In genomic region chr13:110648155-110648819, GRCh38 we compare ENCODE assay signal across 26 cellular contexts. TPM values are rescaled to one million over a fixed set of nuclear protein-coding genes. Genes with fewer than 3 reads are reported as not detected.
A peak's percentile ranks its signal among the peaks of the same experiment; 100 is the strongest.
DNase-seq lines count a peak whose midpoint lies in the region; ATAC-seq, FAIRE-seq and TF ChIP-seq lines count a peak whose summit lies in the region.
"Had no signal": no experiment of that assay in that cellular context is flagged by ENCODE, and none has a peak within 500 bp of the region (broad histone marks: within the 10 kb centered on the region; RNA-seq: fewer than 3 reads in every experiment).

No MANE protein-coding gene starts in this region.

- no peak for TF ChIP-seq RAD21 in GM12878 (IDR thresholded peaks at IDR 0.05; ENCODE audit: insufficient read depth, low read depth, low read length)

- ATAC-seq in GM12878 (no peak), heart right ventricle (no peak), HG03139 (IDR thresholded peaks at IDR 0.05; ENCODE audit: unreplicated experiment) (no peak)
- ATAC-seq: gastrocnemius medialis; stimulated activated naive CD8-positive, alpha-beta T cell treated with anti-CD3 and anti-CD28 coated beads, Interleukin-15, amount 100 ng/mL, for 72 hours had no signal

- no peaks in the 10 kb centered on the region for H4K20me1 ChIP-seq in GM12878 (ENCODE audit: control insufficient read depth, insufficient read depth)

- H3K4me3 ChIP-seq in GM12878 (no peak overlapping the region), neutrophil (ENCODE audit: low read depth in 1 of 2, low read length in 1 of 2) (no peak overlapping the region), heart right ventricle (no peak overlapping the region)
- H3K4me3 ChIP-seq: esophagus muscularis mucosa, gastrocnemius medialis, tibial nerve had no signal

- FAIRE-seq in GM12878 (lab: Jason Lieb, UNC), result no peak
- FAIRE-seq: astrocyte, H1, keratinocyte had no signal

- H2AFZ ChIP-seq in GM12878 (ENCODE audit: control insufficient read depth, low read depth, low read length), result no peak overlapping the region

- TF ChIP-seq EP300 in GM12878 (IDR thresholded peaks at IDR 0.05; ENCODE audit: borderline replicate concordance in 1 of 2, control insufficient read depth in 1 of 2, low read depth in 2 of 2, low read length in 2 of 2), result no peak

- WGBS in GM12878 (ENCODE audit: insufficient coverage, insufficient replicate concordance, low lambda C conversion rate, missing lambda C conversion rate), result 95% methylated on average over 16 of the region's 16 CpGs
- WGBS in heart right ventricle, 2 donors, result 82 to 86% methylated on average over 16 of the region's 16 CpGs

- no peaks in the 10 kb centered on the region for H3K27me3 ChIP-seq in GM12878 (replicated peaks in 1 of 2; ENCODE audit: control insufficient read depth in 2 of 2, insufficient read depth in 2 of 2, low read length in 1 of 2)
- H3K27me3 ChIP-seq in neutrophil, result no peaks in the 10 kb centered on the region
- no peaks in the 10 kb centered on the region for H3K27me3 ChIP-seq in heart right ventricle
- H3K27me3 ChIP-seq: esophagus muscularis mucosa, gastrocnemius medialis, tibial nerve had no signal

- SMC1A ChIA-PET in GM12878 (lab: Charles Lee; ENCODE audit: uncharacterized antibody, unreplicated experiment), result interaction anchor here (0.8 kb wide), 1 partner anchor 171 kb away, joined by 3 read pairs; no protein-coding TSS in a partner anchor

- no peak overlapping the region for H3K9ac ChIP-seq in GM12878 (ENCODE audit: control insufficient read depth, insufficient read depth, low read length)

- RAD21 ChIA-PET in GM12878 (lab: Charles Lee; ENCODE audit: unreplicated experiment), result no interaction called here

- POLR2A ChIA-PET in GM12878 (lab: Charles Lee), result interaction anchor here (1.0 kb wide), 1 partner anchor 8 kb away, joined by 3 read pairs; no protein-coding TSS in a partner anchor

- DNase-seq in DMS 273 (lab: John Stamatoyannopoulos, UW; ENCODE audit: unreplicated experiment) (peak; percentile 48), DMS 273 treated with DMSO at 0.1 percent for 48 hours (lab: John Stamatoyannopoulos, UW) (no peak), LHCN-M2 (ENCODE audit: low read depth) (peak; percentile 23), GM12878 (ENCODE audit: low read depth, low spot score) (no peak), GM19240 (ENCODE audit: insufficient read length, low spot score) (no peak), heart right ventricle (no peak)
- DNase-seq: activated CD4-positive, CD25-positive, alpha-beta regulatory T cell treated with anti-CD3 and anti-CD28 coated beads, Interleukin-2, amount 50 U/mL, for 72 hours; activated naive CD4-positive, alpha-beta T cell treated with anti-CD3 and anti-CD28 coated beads, Interleukin-2, amount 10 ng/mL, durations not matched to agents 7 days and 5 days; activated T-cell treated with anti-CD3 and anti-CD28 coated beads, Interleukin-2, amount 50 U/mL, for 48 hours; AML-193; Calu3; cerebellar nuclear complex; EL; gastrocnemius medialis; NCI-H1417; NCI-H510A; RPMI8226; stimulated activated naive CD8-positive, alpha-beta T cell treated with anti-CD3 and anti-CD28 coated beads, Interleukin-15, amount 100 ng/mL, for 72 hours had no signal

- no TSS peak for BruUV-seq in GM12878 (replicated peaks; lab: Mats Ljungman, UMichigan)

- no peak overlapping the region for H3K4me2 ChIP-seq in GM12878 (ENCODE audit: control insufficient read depth, insufficient read depth)

- intact Hi-C loops in GM12878 (cut with micrococcal nuclease; ENCODE audit: unreplicated experiment), result no loop called here
- intact Hi-C loops in heart right ventricle (cut with DNase I), result no loop called here

- no peak for TF ChIP-seq POLR2A in GM12878 (IDR thresholded peaks at IDR 0.05; ENCODE audit: low read depth, low read length)

- CTCF ChIA-PET in GM12878 (lab: Yijun Ruan, JAX), result interaction anchor here (1.1 to 1.4 kb wide), 2 partner anchors 8 to 55 kb away, joined by 3 read pairs; no protein-coding TSS in a partner anchor

- H3K27ac ChIP-seq in GM12878 (ENCODE audit: control insufficient read depth, insufficient read depth) (no peak overlapping the region), neutrophil (peak overlapping the region; percentile 23), heart right ventricle (no peak overlapping the region)
- H3K27ac ChIP-seq: 22Rv1, esophagus muscularis mucosa, gastrocnemius medialis, tibial nerve had no signal

- in situ Hi-C loops in GM12878 (cut with MboI), result no loop called here

- H3K36me3 ChIP-seq in GM12878 (ENCODE audit: control insufficient read depth in 2 of 2, insufficient read depth in 2 of 2, low read length in 1 of 2) (peaks cover 26 to 30% of the 10 kb centered on the region in 2 experiments), neutrophil (peaks cover 98% of the 10 kb centered on the region), heart right ventricle (peaks cover 0 to 79% (median 7%) of the 10 kb centered on the region in 9 donors)

- H3K4me1 ChIP-seq in GM12878 (ENCODE audit: control insufficient read depth, insufficient read depth, low read length) (peaks cover 14% of the 10 kb centered on the region), neutrophil (ENCODE audit: control insufficient read depth in 1 of 2, insufficient read depth in 1 of 2, low read depth in 1 of 2, low read length in 1 of 2) (peaks cover 6 to 11% of the 10 kb centered on the region in 2 experiments), heart right ventricle (peaks cover 0 to 12% (median 4%) of the 10 kb centered on the region in 9 donors)
- H3K4me1 ChIP-seq: gastrocnemius medialis had no signal

- TF ChIP-seq CTCF in GM12878 (IDR thresholded peaks at IDR 0.05 in 2 of 3, conservative IDR thresholded peaks at IDR 0.05 in 1 of 3; ENCODE audit: control insufficient read depth in 2 of 3, extremely low read depth in 1 of 3, insufficient read depth in 1 of 3, low read depth in 3 of 3, low read length in 3 of 3), result no peak
- TF ChIP-seq CTCF in neutrophil (IDR thresholded peaks at IDR 0.05), result no peak
- no peak for TF ChIP-seq CTCF in heart right ventricle (IDR thresholded peaks at IDR 0.05)

- no peaks in the 10 kb centered on the region; the same call in 1 of the 2 replicates for H3K79me2 ChIP-seq in GM12878 (ENCODE audit: control insufficient read depth, insufficient read depth, low read length)

- H3K9me3 ChIP-seq in GM12878 (replicated peaks; ENCODE audit: control insufficient read depth, insufficient read depth, low read length), result no peaks in the 10 kb centered on the region
- H3K9me3 ChIP-seq in neutrophil, result no peaks in the 10 kb centered on the region
- no peaks in the 10 kb centered on the region for H3K9me3 ChIP-seq in heart right ventricle
- H3K9me3 ChIP-seq: esophagus muscularis mucosa, gastrocnemius medialis, tibial nerve had no signal

TF ChIP-seq in GM12878, 131 proteins besides CTCF, POLR2A, EP300 and RAD21:
- TF ChIP-seq ATF7 (IDR thresholded peaks at IDR 0.05; ENCODE audit: low read depth), result no peak
- peak; percentile 27; the same call in 1 of the 2 replicates for TF ChIP-seq IKZF1 (conservative IDR thresholded peaks at IDR 0.05)
- TF ChIP-seq RUNX3 (IDR thresholded peaks at IDR 0.05; ENCODE audit: low read length), result no peak

RNA-seq across cellular contexts. Expression of gene NAXD, which starts 32.9 kb away (rescaled TPM):
- total RNA-seq in LHCN-M2 (2014; rRNA removed), result 23.5 and 25.9 TPM in 2 replicates
- polyA plus RNA-seq in LHCN-M2 (2012), result 20.1 TPM
- total RNA-seq in GM12878 (2013; cell fraction: nucleolus; rRNA removed), result 25.4 and 28.9 TPM in 2 replicates
- total RNA-seq in GM12878 (2014; rRNA removed), result 16.9 and 18.2 TPM in 2 replicates
- 16.1 and 16.6 TPM in 2 replicates for total RNA-seq in GM12878 (2014; rRNA removed; fragmentation: Illumina TruSeq; extraction: Trizol)
- total RNA-seq in GM12878 (2021), result 30.0 and 30.2 TPM in 2 replicates
- 19.1 TPM for polyA plus RNA-seq in GM12878 (2011; ENCODE audit: low read depth)
- 29.3 and 36.2 TPM in 2 replicates for polyA plus RNA-seq in GM12878 (2011; rRNA removed)
- 45.5 and 48.5 TPM in 2 replicates for polyA plus RNA-seq in GM12878 (2011; cell fraction: cytosol; rRNA removed)
- 114 and 132 TPM in 2 replicates for polyA plus RNA-seq in GM12878 (2011; cell fraction: nucleus; rRNA removed)
- polyA plus RNA-seq in GM12878 (2012), result 28.7 and 29.0 TPM in 2 replicates
- polyA plus RNA-seq in GM12878 (2014; fragmentation: Illumina TruSeq; extraction: Trizol), result 12.8 and 18.2 TPM in 2 replicates
- 1 to 10 TPM; 1.5 to 5.0 TPM for polyA plus RNA-seq in GM12878 (2014; fragmentation: Nextera tagmentation; extraction: Ambion mirVana)
- 29.3 and 30.3 TPM in 2 replicates for polyA plus RNA-seq in GM12878 (2014; rRNA removed)
- polyA plus RNA-seq in GM12878 (2016; fragmentation: Nextera tagmentation; extraction: Ambion mirVana), result 10 to 100 TPM; 32.4 to 33.5 TPM
- polyA minus RNA-seq in GM12878 (2011; rRNA and poly(A)+ RNA removed), result 23.6 and 25.9 TPM in 2 replicates
- polyA minus RNA-seq in GM12878 (2011; cell fraction: cytosol; rRNA and poly(A)+ RNA removed), result 7.1 and 8.9 TPM in 2 replicates
- 14.1 and 18.4 TPM in 2 replicates for polyA minus RNA-seq in GM12878 (2011; cell fraction: nucleus; rRNA and poly(A)+ RNA removed)
- total RNA-seq in heart right ventricle, result 10 to 100 TPM; 24.7 to 33.9 (median 27.8) TPM
- 10 to 100 TPM; 22.1 to 43.4 TPM for polyA plus RNA-seq in heart right ventricle

RNA-seq across cellular contexts. Expression of gene CARS2, which starts 57.6 kb away (rescaled TPM):
- total RNA-seq in LHCN-M2 (2014; rRNA removed) (94.8 and 114 TPM in 2 replicates), GM12878 (2014; rRNA removed) (85.6 and 88.3 TPM in 2 replicates), GM12878 (2014; rRNA removed; fragmentation: Illumina TruSeq; extraction: Trizol) (42.4 and 51.1 TPM in 2 replicates), GM12878 (2021) (69.2 and 76.9 TPM in 2 replicates), heart right ventricle (10 to 100 TPM; 35.2 to 53.5 (median 42.8) TPM)
- 84.8 TPM for polyA plus RNA-seq in LHCN-M2 (2012)
- total RNA-seq in GM12878 (2013; cell fraction: nucleolus; rRNA removed), result 150 and 160 TPM in 2 replicates
- polyA plus RNA-seq in GM12878 (2011; ENCODE audit: low read depth), result 54.1 TPM
- polyA plus RNA-seq in GM12878 (2011; rRNA removed) (68.5 and 71.9 TPM in 2 replicates), GM12878 (2014; fragmentation: Illumina TruSeq; extraction: Trizol) (27.5 and 38.6 TPM in 2 replicates), GM12878 (2014; fragmentation: Nextera tagmentation; extraction: Ambion mirVana) (1 to 10 TPM; 4.2 to 9.4 TPM), GM12878 (2014; rRNA removed) (95.1 and 113 TPM in 2 replicates), GM12878 (2016; fragmentation: Nextera tagmentation; extraction: Ambion mirVana) (100 to 1,000 TPM in 1 of 2 experiments, 10 to 100 TPM in 1; 54.6 to 101 TPM), heart right ventricle (100 to 1,000 TPM in 1 of 2 donors, 10 to 100 TPM in 1; 61.3 to 103 TPM)
- 45.3 and 78.9 TPM in 2 replicates for polyA plus RNA-seq in GM12878 (2011; cell fraction: cytosol; rRNA removed)
- polyA plus RNA-seq in GM12878 (2011; cell fraction: nucleus; rRNA removed), result 258 and 286 TPM in 2 replicates
- 59.4 and 61.5 TPM in 2 replicates for polyA plus RNA-seq in GM12878 (2012)
- 38.4 and 48.9 TPM in 2 replicates for polyA minus RNA-seq in GM12878 (2011; rRNA and poly(A)+ RNA removed)
- 17.2 and 23.9 TPM in 2 replicates for polyA minus RNA-seq in GM12878 (2011; cell fraction: cytosol; rRNA and poly(A)+ RNA removed)
- 47.6 and 80.1 TPM in 2 replicates for polyA minus RNA-seq in GM12878 (2011; cell fraction: nucleus; rRNA and poly(A)+ RNA removed)

Comparison
In these comparisons a context has a peak if more than half of its experiments do, and no peak if none do; other contexts are left out.
1. DNase-seq: peak in DMS 273 (single experiment) and LHCN-M2 (single experiment); none in DMS 273 treated with DMSO at 0.1 percent for 48 hours (single experiment), GM12878 (single experiment), GM19240 (single experiment) and heart right ventricle (0 of 2).